In genomic region chr15:88648357-88649214, GRCh38 we compare ENCODE assay signal across 9 cellular contexts. TPM values are rescaled to one million over a fixed set of nuclear protein-coding genes. Genes with fewer than 3 reads are reported as not detected.
DNase-seq lines count a peak whose midpoint lies in the region; ATAC-seq lines count a peak whose summit lies in the region.
"Had no signal": no experiment of that assay in that cellular context is flagged by ENCODE, and none has a peak within 500 bp of the region (broad histone marks: within the 10 kb centered on the region; RNA-seq: fewer than 3 reads in every experiment).

No MANE protein-coding gene starts in this region.

- H4K8ac ChIP-seq in mesenchymal stem cell (ENCODE audit: low read length) = no peak overlapping the region

- H3K4me1 ChIP-seq in mesenchymal stem cell (ENCODE audit: control insufficient read depth, insufficient read depth, low read depth, low read length) = peaks cover 11% of the 10 kb centered on the region

- no peak overlapping the region for H3K4ac ChIP-seq in mesenchymal stem cell (ENCODE audit: low read depth in 1 of 2, low read length in 2 of 2)

- H3K9me3 ChIP-seq in mesenchymal stem cell (ENCODE audit: control insufficient read depth, low read length) = no peaks in the 10 kb centered on the region
- H3K9me3 ChIP-seq: thoracic aorta had no signal

- no peaks in the 10 kb centered on the region for H3K79me1 ChIP-seq in mesenchymal stem cell (replicated peaks; ENCODE audit: low read length, poor library complexity, severe bottlenecking)

- peak overlapping the region; percentile 96 for H3K27ac ChIP-seq in caudate nucleus (ENCODE audit: low read depth, low read length)
- no peak overlapping the region for H3K27ac ChIP-seq in mesenchymal stem cell (ENCODE audit: low read length, poor library complexity, severe bottlenecking)
- H3K27ac ChIP-seq: thoracic aorta had no signal

- H2BK12ac ChIP-seq in mesenchymal stem cell (ENCODE audit: low read length in 2 of 2) = no peak overlapping the region

- ATAC-seq in HG03135 (IDR thresholded peaks at IDR 0.05; ENCODE audit: unreplicated experiment) = no peak

- H2BK15ac ChIP-seq in mesenchymal stem cell (ENCODE audit: low read depth, poor library complexity, severe bottlenecking) = no peak overlapping the region

- H4K91ac ChIP-seq in mesenchymal stem cell (ENCODE audit: low read length) = peak overlapping the region; percentile 64

- H2BK5ac ChIP-seq in mesenchymal stem cell (ENCODE audit: low read depth, low read length, poor library complexity, severe bottlenecking) = no peak overlapping the region

- no peaks in the 10 kb centered on the region for H3K36me3 ChIP-seq in mesenchymal stem cell (ENCODE audit: control insufficient read depth in 1 of 2, insufficient read depth in 2 of 2, low read depth in 1 of 2, low read length in 2 of 2)
- H3K36me3 ChIP-seq: thoracic aorta had no signal

- peak; percentile 24 for DNase-seq in activated naive CD4-positive, alpha-beta T cell treated with Interleukin-2 at 50 U/mL for 16 hours
- DNase-seq in activated naive CD4-positive, alpha-beta T cell treated with anti-CD3 and anti-CD28 coated beads, Interleukin-2, amount 50 U/mL, for 16 hours = no peak
- DNase-seq in caudate nucleus (lab: John Stamatoyannopoulos, UW) = peak in 3 of 61 donors; percentile 39 to 56 (median 51)
- DNase-seq in mesenchymal stem cell = peak; percentile 29
- peak; percentile 38 for DNase-seq in ureter (ENCODE audit: low spot score)
- DNase-seq in NCI-H1417 (lab: John Stamatoyannopoulos, UW) = no peak
- DNase-seq in NCI-H226 = no peak

- H3K4me2 ChIP-seq in mesenchymal stem cell (ENCODE audit: low read length, poor library complexity, severe bottlenecking) = no peak overlapping the region

- no peak overlapping the region for H2AFZ ChIP-seq in mesenchymal stem cell (ENCODE audit: low read depth, low read length)

- no peak overlapping the region for H3K23ac ChIP-seq in mesenchymal stem cell (ENCODE audit: low read length in 2 of 2)

- H3K9ac ChIP-seq in mesenchymal stem cell (ENCODE audit: low read length) = no peak overlapping the region

- no peak overlapping the region for H2AK5ac ChIP-seq in mesenchymal stem cell (ENCODE audit: low read length, severe bottlenecking)

- H3K27me3 ChIP-seq in mesenchymal stem cell (ENCODE audit: control insufficient read depth in 1 of 2, insufficient read depth in 1 of 2, low read length in 2 of 2) = no peaks in the 10 kb centered on the region

- no peak overlapping the region for H3K4me3 ChIP-seq in mesenchymal stem cell (ENCODE audit: insufficient read depth in 1 of 2, low read depth in 1 of 2, low read length in 2 of 2)
- H3K4me3 ChIP-seq: thoracic aorta had no signal

- no peak overlapping the region for H3K14ac ChIP-seq in mesenchymal stem cell (ENCODE audit: low read length in 2 of 2)

- H3K18ac ChIP-seq in mesenchymal stem cell (ENCODE audit: low read depth in 1 of 2, low read length in 2 of 2) = peak overlapping the region in 1 of 2 experiments; percentile 4

- H2BK120ac ChIP-seq in mesenchymal stem cell (ENCODE audit: low read depth, low read length) = peak overlapping the region; percentile 11

- 86% methylated on average over 12 of the region's 12 CpGs for WGBS in mesenchymal stem cell

RNA-seq across cellular contexts. Expression of gene ISG20, which starts 9.8 kb away (rescaled TPM):
- 3.3 TPM for polyA plus RNA-seq in mesenchymal stem cell (2013, experiment 1 of 2)
- 3.6 TPM for polyA plus RNA-seq in mesenchymal stem cell (2013, experiment 2 of 2)
- 14.2 TPM for total RNA-seq in ureter

RNA-seq across cellular contexts. Expression of gene AEN, which starts 27.4 kb away (rescaled TPM):
- 26.2 TPM for polyA plus RNA-seq in mesenchymal stem cell (2013, experiment 1 of 2)
- polyA plus RNA-seq in mesenchymal stem cell (2013, experiment 2 of 2) = 25.8 TPM
- 17.4 TPM for total RNA-seq in ureter

Comparison
In these comparisons a context has a peak if more than half of its experiments do, and no peak if none do; other contexts are left out.
1. DNase-seq: peak in activated naive CD4-positive, alpha-beta T cell treated with Interleukin-2 at 50 U/mL for 16 hours (single experiment), mesenchymal stem cell (single experiment) and ureter (single experiment); none in activated naive CD4-positive, alpha-beta T cell treated with anti-CD3 and anti-CD28 coated beads, Interleukin-2, amount 50 U/mL, for 16 hours (single experiment), NCI-H1417 (0 of 3) and NCI-H226 (single experiment).